Comparison of ENCODE assay signal across 16 cellular contexts in the genomic region with DNA sequence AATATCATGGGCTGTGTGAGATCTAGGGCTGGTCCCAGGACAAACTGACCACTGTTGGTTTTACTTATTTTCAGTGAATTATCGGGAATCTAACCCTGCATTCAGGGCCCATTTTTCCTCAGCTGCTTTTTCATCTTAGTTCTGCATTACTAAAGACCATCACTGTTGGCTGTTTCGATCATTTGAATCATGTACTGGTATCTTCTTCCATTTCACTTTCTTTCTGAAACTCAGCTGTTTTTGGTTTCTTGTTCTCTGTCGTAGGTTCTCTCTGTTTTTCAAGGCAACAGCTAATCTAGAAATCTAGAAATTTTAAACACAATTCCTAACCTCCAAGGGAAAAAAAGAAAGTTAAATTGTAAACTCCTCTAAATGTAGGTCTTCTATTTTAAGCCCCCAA.
A peak's percentile ranks its signal among the peaks of the same experiment; 100 is the strongest.
DNase-seq lines count a peak whose midpoint lies in the region; ATAC-seq, FAIRE-seq and TF ChIP-seq lines count a peak whose summit lies in the region.
"Had no signal": no experiment of that assay in that cellular context is flagged by ENCODE, and none has a peak within 500 bp of the region (broad histone marks: within the 10 kb centered on the region; RNA-seq: fewer than 3 reads in every experiment).

No MANE protein-coding gene starts in this region.

- in situ Hi-C loops in GM12878 (cut with MboI), result loop anchor here (10.0 kb wide), 1 partner anchor 200 kb away; no protein-coding TSS in a partner anchor

- intact Hi-C loops in GM12878 (cut with micrococcal nuclease; ENCODE audit: unreplicated experiment), result no loop called here

- BruUV-seq in GM12878 (replicated peaks; lab: Mats Ljungman, UMichigan), result no TSS peak

- POLR2A ChIA-PET in GM12878 (lab: Charles Lee), result no interaction called here

- peak overlapping the region; percentile 46; the same call in 1 of the 2 replicates for H2AFZ ChIP-seq in Loucy (ENCODE audit: low read length)
- H2AFZ ChIP-seq in GM12878 (ENCODE audit: control insufficient read depth, low read depth, low read length), result no peak overlapping the region

- H3K4me3 ChIP-seq in Loucy (ENCODE audit: low read length, poor library complexity, severe bottlenecking) (no peak overlapping the region), GM12878 (no peak overlapping the region), foreskin fibroblast (ENCODE audit: low read depth in 1 of 2, low read length in 2 of 2) (no peak overlapping the region)
- H3K4me3 ChIP-seq: A549 had no signal

- H3K79me2 ChIP-seq in Loucy (ENCODE audit: insufficient read depth, low read length) (no peaks in the 10 kb centered on the region), GM12878 (ENCODE audit: control insufficient read depth, insufficient read depth, low read length) (no peaks in the 10 kb centered on the region)

- H4K20me1 ChIP-seq in Loucy (ENCODE audit: insufficient read depth, low read length, poor library complexity, severe bottlenecking) (no peaks in the 10 kb centered on the region), GM12878 (ENCODE audit: control insufficient read depth, insufficient read depth) (no peaks in the 10 kb centered on the region)

- H3K4me2 ChIP-seq in Loucy (ENCODE audit: low read depth, low read length, poor library complexity, severe bottlenecking) (no peak overlapping the region), GM12878 (ENCODE audit: control insufficient read depth, insufficient read depth) (no peak overlapping the region)
- H3K4me2 ChIP-seq: A549 had no signal

- FAIRE-seq in GM12878 (lab: Jason Lieb, UNC), result peak; percentile 52
- FAIRE-seq: A549, GM12892 had no signal

- H3K4me1 ChIP-seq in Loucy (ENCODE audit: insufficient read depth, low read length, poor library complexity, severe bottlenecking) (peaks cover 15% of the 10 kb centered on the region), GM12878 (ENCODE audit: control insufficient read depth, insufficient read depth, low read length) (no peaks in the 10 kb centered on the region)
- H3K4me1 ChIP-seq: A549, BE2C had no signal

- H3K36me3 ChIP-seq in Loucy (ENCODE audit: insufficient read depth, low read length), result no peaks in the 10 kb centered on the region
- no peaks in the 10 kb centered on the region for H3K36me3 ChIP-seq in GM12878 (ENCODE audit: control insufficient read depth in 2 of 2, insufficient read depth in 2 of 2, low read length in 1 of 2)
- H3K36me3 ChIP-seq: BE2C had no signal

- H3K27me3 ChIP-seq in Loucy (ENCODE audit: insufficient read depth, low read length, poor library complexity, severe bottlenecking) (no peaks in the 10 kb centered on the region), GM12878 (replicated peaks in 1 of 2; ENCODE audit: control insufficient read depth in 2 of 2, insufficient read depth in 2 of 2, low read length in 1 of 2) (peaks cover 0 to 1% of the 10 kb centered on the region in 2 experiments; a peak in 2 of 4 replicates)
- H3K27me3 ChIP-seq: BE2C had no signal

- TF ChIP-seq CTCF in Loucy (conservative IDR thresholded peaks at IDR 0.05; ENCODE audit: low read length) (no peak), GM12878 (IDR thresholded peaks at IDR 0.05 in 2 of 3, conservative IDR thresholded peaks at IDR 0.05 in 1 of 3; ENCODE audit: control insufficient read depth in 2 of 3, extremely low read depth in 1 of 3, insufficient read depth in 1 of 3, low read depth in 3 of 3, low read length in 3 of 3) (no peak), foreskin fibroblast (IDR thresholded peaks at IDR 0.05; ENCODE audit: low read depth, low read length) (no peak)

- 4% methylated on average over 3 of the region's 3 CpGs for whole genome bisulfite sequencing in GM12878 (ENCODE audit: insufficient coverage, insufficient replicate concordance, low lambda C conversion rate, missing lambda C conversion rate)

- TF ChIP-seq POLR2A in GM12878 (IDR thresholded peaks at IDR 0.05; ENCODE audit: low read depth, low read length), result no peak

- TF ChIP-seq RAD21 in GM12878 (IDR thresholded peaks at IDR 0.05; ENCODE audit: insufficient read depth, low read depth, low read length), result no peak

- no peaks in the 10 kb centered on the region for H3K9me3 ChIP-seq in Loucy (ENCODE audit: insufficient read depth, low read depth, low read length)
- no peaks in the 10 kb centered on the region for H3K9me3 ChIP-seq in GM12878 (replicated peaks; ENCODE audit: control insufficient read depth, insufficient read depth, low read length)
- H3K9me3 ChIP-seq: A549, BE2C had no signal

- H3K9ac ChIP-seq in Loucy (ENCODE audit: low read depth, low read length, poor library complexity, severe bottlenecking) (no peak overlapping the region), GM12878 (ENCODE audit: control insufficient read depth, insufficient read depth, low read length) (no peak overlapping the region)

- no peaks in the 10 kb centered on the region for H3K9me2 ChIP-seq in Loucy (replicated peaks; ENCODE audit: low read depth, low read length)

- RAD21 ChIA-PET in GM12878 (lab: Charles Lee; ENCODE audit: unreplicated experiment), result no interaction called here

- DNase-seq in GM12878 (ENCODE audit: low read depth, low spot score) (no peak), substantia nigra (lab: John Stamatoyannopoulos, UW) (no peak), inferior parietal cortex (ENCODE audit: extremely low spot score) (no peak), foreskin fibroblast (no peak)
- DNase-seq: BE2C; CD4-positive, alpha-beta memory T cell; DMS79; GOT3; H9; KG1 had no signal

- ATAC-seq in GM19324 (IDR thresholded peaks at IDR 0.05; ENCODE audit: low FRiP score, unreplicated experiment) (peak; percentile 53), GM21717 (IDR thresholded peaks at IDR 0.05; ENCODE audit: unreplicated experiment) (peak; percentile 68), GM12878 (no peak)
- ATAC-seq: A549 had no signal

- CTCF ChIA-PET in GM12878 (lab: Yijun Ruan, JAX), result interaction anchor here (0.8 to 5.8 kb wide), 2 partner anchors 15 to 18 kb away, joined by 3 to 34 read pairs; no protein-coding TSS in a partner anchor

- SMC1A ChIA-PET in GM12878 (lab: Charles Lee; ENCODE audit: uncharacterized antibody, unreplicated experiment), result interaction anchor here (1.4 to 1.5 kb wide), 2 partner anchors 14 to 206 kb away, joined by 3 to 4 read pairs; no protein-coding TSS in a partner anchor

- H3F3A ChIP-seq in Loucy (ENCODE audit: low read depth), result no peaks in the 10 kb centered on the region

- TF ChIP-seq EP300 in GM12878 (IDR thresholded peaks at IDR 0.05; ENCODE audit: borderline replicate concordance in 1 of 2, control insufficient read depth in 1 of 2, low read depth in 2 of 2, low read length in 2 of 2), result no peak

- no peak overlapping the region for H3K27ac ChIP-seq in GM12878 (ENCODE audit: control insufficient read depth, insufficient read depth)
- no peak overlapping the region for H3K27ac ChIP-seq in substantia nigra (ENCODE audit: low read depth, low read length, poor library complexity, severe bottlenecking)
- H3K27ac ChIP-seq: A549, C4-2B had no signal

TF ChIP-seq in GM12878, 131 proteins besides CTCF, POLR2A, EP300 and RAD21:
- no peak for TF ChIP-seq CHD2 (IDR thresholded peaks at IDR 0.05; ENCODE audit: borderline replicate concordance, low read depth, low read length)
- no peak for TF ChIP-seq BHLHE40 (IDR thresholded peaks at IDR 0.05; ENCODE audit: borderline replicate concordance in 1 of 2, low read depth in 2 of 2, low read length in 1 of 2)
- TF ChIP-seq TAF1 (IDR thresholded peaks at IDR 0.05; ENCODE audit: borderline replicate concordance, low read depth, low read length), result no peak
- no peak for TF ChIP-seq CBX3 (IDR thresholded peaks at IDR 0.05; ENCODE audit: borderline replicate concordance, low read depth)
- TF ChIP-seq, protein P1, sequence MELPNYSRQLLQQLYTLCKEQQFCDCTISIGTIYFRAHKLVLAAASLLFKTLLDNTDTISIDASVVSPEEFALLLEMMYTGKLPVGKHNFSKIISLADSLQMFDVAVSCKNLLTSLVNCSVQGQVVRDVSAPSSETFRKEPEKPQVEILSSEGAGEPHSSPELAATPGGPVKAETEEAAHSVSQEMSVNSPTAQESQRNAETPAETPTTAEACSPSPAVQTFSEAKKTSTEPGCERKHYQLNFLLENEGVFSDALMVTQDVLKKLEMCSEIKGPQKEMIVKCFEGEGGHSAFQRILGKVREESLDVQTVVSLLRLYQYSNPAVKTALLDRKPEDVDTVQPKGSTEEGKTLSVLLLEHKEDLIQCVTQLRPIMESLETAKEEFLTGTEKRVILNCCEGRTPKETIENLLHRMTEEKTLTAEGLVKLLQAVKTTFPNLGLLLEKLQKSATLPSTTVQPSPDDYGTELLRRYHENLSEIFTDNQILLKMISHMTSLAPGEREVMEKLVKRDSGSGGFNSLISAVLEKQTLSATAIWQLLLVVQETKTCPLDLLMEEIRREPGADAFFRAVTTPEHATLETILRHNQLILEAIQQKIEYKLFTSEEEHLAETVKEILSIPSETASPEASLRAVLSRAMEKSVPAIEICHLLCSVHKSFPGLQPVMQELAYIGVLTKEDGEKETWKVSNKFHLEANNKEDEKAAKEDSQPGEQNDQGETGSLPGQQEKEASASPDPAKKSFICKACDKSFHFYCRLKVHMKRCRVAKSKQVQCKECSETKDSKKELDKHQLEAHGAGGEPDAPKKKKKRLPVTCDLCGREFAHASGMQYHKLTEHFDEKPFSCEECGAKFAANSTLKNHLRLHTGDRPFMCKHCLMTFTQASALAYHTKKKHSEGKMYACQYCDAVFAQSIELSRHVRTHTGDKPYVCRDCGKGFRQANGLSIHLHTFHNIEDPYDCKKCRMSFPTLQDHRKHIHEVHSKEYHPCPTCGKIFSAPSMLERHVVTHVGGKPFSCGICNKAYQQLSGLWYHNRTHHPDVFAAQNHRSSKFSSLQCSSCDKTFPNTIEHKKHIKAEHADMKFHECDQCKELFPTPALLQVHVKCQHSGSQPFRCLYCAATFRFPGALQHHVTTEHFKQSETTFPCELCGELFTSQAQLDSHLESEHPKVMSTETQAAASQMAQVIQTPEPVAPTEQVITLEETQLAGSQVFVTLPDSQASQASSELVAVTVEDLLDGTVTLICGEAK (IDR thresholded peaks at IDR 0.05; ENCODE audit: borderline replicate concordance), result no peak
- TF ChIP-seq HCFC1 (IDR thresholded peaks at IDR 0.05; ENCODE audit: low read length), result no peak
- no peak for TF ChIP-seq MXI1 (IDR thresholded peaks at IDR 0.05; ENCODE audit: low read depth, low read length)
- no peak for TF ChIP-seq RB1 (IDR thresholded peaks at IDR 0.05; ENCODE audit: borderline replicate concordance)
- TF ChIP-seq MTA3 (IDR thresholded peaks at IDR 0.05; ENCODE audit: borderline replicate concordance, low read length), result no peak
- no peak for TF ChIP-seq GATAD2B (conservative IDR thresholded peaks at IDR 0.05; ENCODE audit: low read depth)
- TF ChIP-seq RBBP5 (conservative IDR thresholded peaks at IDR 0.05), result no peak
- TF ChIP-seq BACH1 (IDR thresholded peaks at IDR 0.05; ENCODE audit: borderline replicate concordance), result no peak
- TF ChIP-seq JUND (IDR thresholded peaks at IDR 0.05; ENCODE audit: low read depth, low read length), result no peak
- no peak for TF ChIP-seq SUZ12 (IDR thresholded peaks at IDR 0.05; ENCODE audit: unreplicated experiment)
